ENCODE assay signal across 8 cellular contexts in genomic region chr15:72342385-72342784, GRCh38. TPM values are rescaled to one million over a fixed set of nuclear protein-coding genes. Genes with fewer than 3 reads are reported as not detected.
DNase-seq lines count a peak whose midpoint lies in the region; ATAC-seq and TF ChIP-seq lines count a peak whose summit lies in the region.

No MANE protein-coding gene starts in this region.

- no peak for TF ChIP-seq POLR2A in prostate gland (IDR thresholded peaks at IDR 0.05)

- H3K4me1 ChIP-seq in SK-N-SH (ENCODE audit: control insufficient read depth in 1 of 2, insufficient read depth in 2 of 2, low read depth in 1 of 2, low read length in 1 of 2), result peaks cover 0 to 10% of the 10 kb centered on the region in 2 experiments
- peaks cover 5% of the 10 kb centered on the region for H3K4me1 ChIP-seq in prostate gland (replicated peaks)

- CTCF ChIA-PET in SK-N-SH (lab: Yijun Ruan, JAX), result interaction anchor here (1.0 kb wide), 1 partner anchor 329 kb away, joined by 6 read pairs; no protein-coding TSS in a partner anchor

- TF ChIP-seq CTCF in SK-N-SH (IDR thresholded peaks at IDR 0.05) (peak; percentile 54), dorsolateral prefrontal cortex (IDR thresholded peaks at IDR 0.05 in 54 of 56, conservative IDR thresholded peaks at IDR 0.05 in 2 of 56; ENCODE audit: low read depth in 1 of 56, partially characterized antibody in 56 of 56) (peak in 38 of 56 donors; percentile 7 to 40 (median 29)), prostate gland (IDR thresholded peaks at IDR 0.05) (peak in 3 of 4 experiments; percentile 46 to 55 (median 52))

- 80% methylated on average over 11 of the region's 11 CpGs for WGBS in SK-N-SH (ENCODE audit: low lambda C conversion rate)
- WGBS in prostate gland, result 65% methylated on average over 11 of the region's 11 CpGs

- H3K9me2 ChIP-seq in SK-N-SH, result no peaks in the 10 kb centered on the region

- H3K36me3 ChIP-seq in SK-N-SH (replicated peaks in 1 of 2; ENCODE audit: control insufficient read depth in 1 of 2, insufficient read depth in 2 of 2, low read length in 1 of 2) (peaks cover 9 to 39% of the 10 kb centered on the region in 2 experiments), prostate gland (no peaks in the 10 kb centered on the region)

- peak in 4 of 6 experiments; percentile 20 to 50 (median 31) for DNase-seq in stimulated activated naive CD4-positive, alpha-beta T cell (lab: John Stamatoyannopoulos, UW)
- DNase-seq in stimulated activated naive CD4-positive, alpha-beta T cell treated with Interleukin-2 at 50 U/mL for 16 hours (lab: John Stamatoyannopoulos, UW), result no peak
- peak; percentile 43 for DNase-seq in SK-N-SH
- DNase-seq in dorsolateral prefrontal cortex, result no peak
- DNase-seq in prostate gland (ENCODE audit: low spot score), result no peak
- DNase-seq in C1 segment of cervical spinal cord (lab: John Stamatoyannopoulos, UW), result no peak
- DNase-seq in NCI-H2107 treated with DMSO at 0.1 percent for 48 hours (lab: John Stamatoyannopoulos, UW; ENCODE audit: unreplicated experiment), result no peak

- H3K4me1 Mint-ChIP-seq in activated T-helper 17 cell treated with anti-CD3 and anti-CD28 coated beads, Interleukin-2, amount 50 U/mL, for 72 hours, result no peaks in the 10 kb centered on the region

- H3K4me3 Mint-ChIP-seq in activated T-helper 17 cell treated with anti-CD3 and anti-CD28 coated beads, Interleukin-2, amount 50 U/mL, for 72 hours, result no peak overlapping the region

- H3K4me2 ChIP-seq in SK-N-SH, result no peak overlapping the region

- no peak overlapping the region for H3K27ac Mint-ChIP-seq in activated T-helper 17 cell treated with anti-CD3 and anti-CD28 coated beads, Interleukin-2, amount 50 U/mL, for 72 hours

- H3K79me2 ChIP-seq in SK-N-SH (ENCODE audit: insufficient read depth), result no peaks in the 10 kb centered on the region

- H3K36me3 Mint-ChIP-seq in activated T-helper 17 cell treated with anti-CD3 and anti-CD28 coated beads, Interleukin-2, amount 50 U/mL, for 72 hours (ENCODE audit: low read depth), result peaks cover 66% of the 10 kb centered on the region

- peak overlapping the region in 1 of 2 experiments; percentile 13; a peak in 1 of 4 replicates for H3K4me3 ChIP-seq in SK-N-SH (ENCODE audit: low read depth in 2 of 2, low read length in 1 of 2)
- no peak overlapping the region for H3K4me3 ChIP-seq in dorsolateral prefrontal cortex
- H3K4me3 ChIP-seq in prostate gland, result no peak overlapping the region

- no peaks in the 10 kb centered on the region; the same call in 1 of the 2 replicates for H4K20me1 ChIP-seq in SK-N-SH (ENCODE audit: insufficient read depth)

- no peak overlapping the region for H3K9ac ChIP-seq in SK-N-SH

- intact Hi-C loops in dorsolateral prefrontal cortex (cut with DNase I), result no loop called here
- intact Hi-C loops in prostate gland (cut with DNase I), result loop anchor here (5.0 kb wide), 1 partner anchor 70 kb away; the partner anchor contains the start of gene PARP6

- H3K27ac ChIP-seq in SK-N-SH (ENCODE audit: low read depth in 2 of 2, low read length in 1 of 2) (no peak overlapping the region), dorsolateral prefrontal cortex (peak overlapping the region in 1 of 59 donors; percentile 26), prostate gland (no peak overlapping the region)

- POLR2A ChIA-PET in SK-N-SH (lab: Yijun Ruan, JAX), result no interaction called here

- H2AFZ ChIP-seq in SK-N-SH (ENCODE audit: low read depth), result no peak overlapping the region

- H3K9me3 Mint-ChIP-seq in activated T-helper 17 cell treated with anti-CD3 and anti-CD28 coated beads, Interleukin-2, amount 50 U/mL, for 72 hours, result no peaks in the 10 kb centered on the region

- H3K27me3 Mint-ChIP-seq in activated T-helper 17 cell treated with anti-CD3 and anti-CD28 coated beads, Interleukin-2, amount 50 U/mL, for 72 hours, result no peaks in the 10 kb centered on the region

- no peaks in the 10 kb centered on the region for H3K27me3 ChIP-seq in SK-N-SH (ENCODE audit: insufficient read depth)
- no peaks in the 10 kb centered on the region for H3K27me3 ChIP-seq in dorsolateral prefrontal cortex
- no peaks in the 10 kb centered on the region for H3K27me3 ChIP-seq in prostate gland (replicated peaks; ENCODE audit: insufficient read depth)

- TF ChIP-seq RAD21 in SK-N-SH (IDR thresholded peaks at IDR 0.05; ENCODE audit: low read length), result peak; percentile 62

- H3F3A ChIP-seq in SK-N-SH (replicated peaks; ENCODE audit: insufficient read depth), result peaks cover 26% of the 10 kb centered on the region

- no peaks in the 10 kb centered on the region for H3K9me3 ChIP-seq in SK-N-SH
- H3K9me3 ChIP-seq in prostate gland, result no peaks in the 10 kb centered on the region

- TF ChIP-seq EP300 in SK-N-SH (IDR thresholded peaks at IDR 0.05; ENCODE audit: borderline replicate concordance in 1 of 2, low read depth in 1 of 2, low read length in 1 of 2), result no peak

- ATAC-seq in activated T-helper 17 cell treated with anti-CD3 and anti-CD28 coated beads, Interleukin-2, amount 50 U/mL, for 72 hours (replicated peaks), result no peak

TF ChIP-seq in SK-N-SH, 30 proteins besides CTCF, POLR2A, EP300 and RAD21:
- TF ChIP-seq ELF1 (IDR thresholded peaks at IDR 0.05) (no peak), RFX5 (IDR thresholded peaks at IDR 0.05; ENCODE audit: low read length) (no peak), GABPA (IDR thresholded peaks at IDR 0.05; ENCODE audit: low read depth) (no peak), MXI1 (IDR thresholded peaks at IDR 0.05; ENCODE audit: low read depth, low read length) (no peak), YY1 (IDR thresholded peaks at IDR 0.05; ENCODE audit: low read depth) (no peak), NFIC (IDR thresholded peaks at IDR 0.05; ENCODE audit: borderline replicate concordance) (no peak), SMC3 (IDR thresholded peaks at IDR 0.05; ENCODE audit: low read depth, low read length) (no peak)
- TF ChIP-seq, protein P1, sequence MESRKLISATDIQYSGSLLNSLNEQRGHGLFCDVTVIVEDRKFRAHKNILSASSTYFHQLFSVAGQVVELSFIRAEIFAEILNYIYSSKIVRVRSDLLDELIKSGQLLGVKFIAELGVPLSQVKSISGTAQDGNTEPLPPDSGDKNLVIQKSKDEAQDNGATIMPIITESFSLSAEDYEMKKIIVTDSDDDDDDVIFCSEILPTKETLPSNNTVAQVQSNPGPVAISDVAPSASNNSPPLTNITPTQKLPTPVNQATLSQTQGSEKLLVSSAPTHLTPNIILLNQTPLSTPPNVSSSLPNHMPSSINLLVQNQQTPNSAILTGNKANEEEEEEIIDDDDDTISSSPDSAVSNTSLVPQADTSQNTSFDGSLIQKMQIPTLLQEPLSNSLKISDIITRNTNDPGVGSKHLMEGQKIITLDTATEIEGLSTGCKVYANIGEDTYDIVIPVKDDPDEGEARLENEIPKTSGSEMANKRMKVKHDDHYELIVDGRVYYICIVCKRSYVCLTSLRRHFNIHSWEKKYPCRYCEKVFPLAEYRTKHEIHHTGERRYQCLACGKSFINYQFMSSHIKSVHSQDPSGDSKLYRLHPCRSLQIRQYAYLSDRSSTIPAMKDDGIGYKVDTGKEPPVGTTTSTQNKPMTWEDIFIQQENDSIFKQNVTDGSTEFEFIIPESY (IDR thresholded peaks at IDR 0.05; ENCODE audit: borderline replicate concordance, low read depth), result no peak

RNA-seq across cellular contexts. Expression of gene CELF6, which starts 22.4 kb away (rescaled TPM):
- 0.20 and 0.29 TPM in 2 replicates for polyA plus RNA-seq in SK-N-SH (2012; rRNA removed)
- polyA plus RNA-seq in SK-N-SH (2012; cell fraction: cytosol; rRNA removed), result 0.12 and 0.14 TPM in 2 replicates
- polyA plus RNA-seq in SK-N-SH (2012; cell fraction: nucleus; rRNA removed), result 2.3 and 3.0 TPM in 2 replicates
- total RNA-seq in dorsolateral prefrontal cortex (10 to 100 TPM; 10.7 to 30.0 (median 20.1) TPM), prostate gland (1 to 10 TPM; 3.7 to 7.3 TPM)
- total RNA-seq in activated T-helper 17 cell treated with anti-CD3 and anti-CD28 coated beads, Interleukin-2, amount 50 U/mL, for 72 hours, result 1 to 10 TPM in 1 of 2 donors, under 1 TPM in 1; 0.52 to 1.0 TPM

RNA-seq across cellular contexts. Expression of gene HEXA, which starts 33.4 kb away (rescaled TPM):
- 251 and 344 TPM in 2 replicates for polyA plus RNA-seq in SK-N-SH (2012; rRNA removed)
- 185 and 211 TPM in 2 replicates for polyA plus RNA-seq in SK-N-SH (2012; cell fraction: cytosol; rRNA removed)
- 320 and 397 TPM in 2 replicates for polyA plus RNA-seq in SK-N-SH (2012; cell fraction: nucleus; rRNA removed)
- 100 to 1,000 TPM in 9 of 120 experiments, 10 to 100 TPM in 111; 59.4 to 109 (median 80.2) TPM for total RNA-seq in dorsolateral prefrontal cortex
- total RNA-seq in prostate gland, result 100 to 1,000 TPM in 1 of 2 donors, 10 to 100 TPM in 1; 78.1 to 176 TPM
- total RNA-seq in activated T-helper 17 cell treated with anti-CD3 and anti-CD28 coated beads, Interleukin-2, amount 50 U/mL, for 72 hours, result 10 to 100 TPM; 83.1 to 86.2 TPM

RNA-seq across cellular contexts. Expression of gene TMEM202, which starts 55.7 kb away (rescaled TPM):
- not detected in 2 replicates for polyA plus RNA-seq in SK-N-SH (2012; rRNA removed)
- polyA plus RNA-seq in SK-N-SH (2012; cell fraction: cytosol; rRNA removed), result not detected in 2 replicates
- not detected in 2 replicates for polyA plus RNA-seq in SK-N-SH (2012; cell fraction: nucleus; rRNA removed)
- total RNA-seq in dorsolateral prefrontal cortex (not detected), prostate gland (not detected)
- total RNA-seq in activated T-helper 17 cell treated with anti-CD3 and anti-CD28 coated beads, Interleukin-2, amount 50 U/mL, for 72 hours, result not detected

Comparison
In these comparisons a context has a peak if more than half of its experiments do, and no peak if none do; other contexts are left out.
1. DNase-seq: peak in stimulated activated naive CD4-positive, alpha-beta T cell (4 of 6) and SK-N-SH (single experiment); none in stimulated activated naive CD4-positive, alpha-beta T cell treated with Interleukin-2 at 50 U/mL for 16 hours (single experiment), dorsolateral prefrontal cortex (0 of 10), prostate gland (single experiment), C1 segment of cervical spinal cord (0 of 14) and NCI-H2107 treated with DMSO at 0.1 percent for 48 hours (single experiment).
2. Peak in every context shown above with its lines, with median percentiles within 50 percentile points of each other: CTCF ChIP-seq.